ENCODE assay signal across 30 cellular contexts in genomic region chr20:39890697-39891096, GRCh38.
"Had no signal": no experiment of that assay in that cellular context is flagged by ENCODE, and none has a peak within 500 bp of the region (broad histone marks: within the 10 kb centered on the region; RNA-seq: fewer than 3 reads in every experiment).

No MANE protein-coding gene starts in this region.

- H3K27ac Mint-ChIP-seq: naive thymus-derived CD8-positive, alpha-beta T cell; natural killer cell treated with Interleukin-12 subunit alpha and Interleukin-12 subunit beta and Interleukin-15 and Interleukin-18, amount 100 ng/mL, for 72 hours; nephron progenitor cell; stimulated activated memory B cell treated with anti-CD40 and anti-IgM and Interleukin-4, amounts not matched to agents 10 μg/mL and 1 μg/mL and 100 μg/mL, for 72 hours; stimulated activated naive CD8-positive, alpha-beta T cell treated with anti-CD3 and anti-CD28 coated beads, Interleukin-15, amount 100 ng/mL, for 72 hours; type B pancreatic cell had no signal

- H3K27me3 Mint-ChIP-seq: type B pancreatic cell had no signal

- H3K4me1 ChIP-seq: pancreas, psoas muscle, tibial artery, transverse colon, uterus had no signal

- DNase-seq: naive thymus-derived CD8-positive, alpha-beta T cell; nephron progenitor cell; nucleus accumbens; pancreas; psoas muscle; right cardiac atrium; spleen; stimulated activated CD4-positive, alpha-beta T cell treated with anti-CD3 and anti-CD28 coated beads, Interleukin-12 subunit alpha, Interleukin-12 subunit beta, amount 100 ng/mL, for 4 hours; stimulated activated CD4-positive, alpha-beta T cell treated with anti-CD3 and anti-CD28 coated beads, Interleukin-1b, Interleukin-23, amount 100 ng/mL, for 48 hours; stimulated activated CD4-positive, alpha-beta T cell treated with anti-CD3 and anti-CD28 coated beads, Interleukin-4, amount 100 ng/mL, for 1 hour; stimulated activated CD4-positive, alpha-beta T cell treated with anti-CD3 and anti-CD28 coated beads, Interleukin-4, amount 100 ng/mL, for 4 hours; stimulated activated CD8-positive, alpha-beta memory T cell treated with anti-CD3 and anti-CD28 coated beads, Interleukin-4, amount 100 ng/mL, for 48 hours; stimulated activated naive CD4-positive, alpha-beta T cell; stimulated activated naive CD8-positive, alpha-beta T cell treated with anti-CD3 and anti-CD28 coated beads, Interleukin-15, amount 100 ng/mL, for 72 hours; stimulated activated naive CD8-positive, alpha-beta T cell treated with anti-CD3 and anti-CD28 coated beads, Interleukin-15, Interleukin-2, amounts not matched to agents 100 U/mL and 50 U/mL, for 24 hours; substantia nigra; testis; tibial artery; transverse colon; upper lobe of right lung; uterus had no signal

- ATAC-seq: naive thymus-derived CD8-positive, alpha-beta T cell; natural killer cell treated with Interleukin-12 subunit alpha and Interleukin-12 subunit beta and Interleukin-15 and Interleukin-18, amount 100 ng/mL, for 72 hours; pancreas; psoas muscle; right cardiac atrium; sciatic nerve; stimulated activated memory B cell treated with anti-CD40 and anti-IgM and Interleukin-4, amounts not matched to agents 10 μg/mL and 1 μg/mL and 100 μg/mL, for 72 hours; stimulated activated naive CD8-positive, alpha-beta T cell treated with anti-CD3 and anti-CD28 coated beads, Interleukin-15, amount 100 ng/mL, for 72 hours; stimulated activated naive CD8-positive, alpha-beta T cell treated with anti-CD3 and anti-CD28 coated beads, Interleukin-15, Interleukin-2, amounts not matched to agents 100 U/mL and 50 U/mL, for 24 hours; upper lobe of right lung had no signal

- H3K4me3 Mint-ChIP-seq: naive thymus-derived CD8-positive, alpha-beta T cell; natural killer cell treated with Interleukin-12 subunit alpha and Interleukin-12 subunit beta and Interleukin-15 and Interleukin-18, amount 100 ng/mL, for 72 hours; nephron progenitor cell; neural crest cell; stimulated activated memory B cell treated with anti-CD40 and anti-IgM and Interleukin-4, amounts not matched to agents 10 μg/mL and 1 μg/mL and 100 μg/mL, for 72 hours; stimulated activated naive CD8-positive, alpha-beta T cell treated with anti-CD3 and anti-CD28 coated beads, Interleukin-15, amount 100 ng/mL, for 72 hours; type B pancreatic cell had no signal

- H3K9me3 ChIP-seq: neutrophil, pancreas, psoas muscle, spleen, suprapubic skin, testis, tibial artery, transverse colon, upper lobe of right lung, uterus had no signal

- H3K4me2 ChIP-seq: smooth muscle cell had no signal

- H3K27me3 ChIP-seq: pancreas, suprapubic skin, testis, tibial artery, transverse colon, upper lobe of right lung, uterus had no signal

- H3K36me3 ChIP-seq: neutrophil, pancreas, spleen, suprapubic skin, tibial artery, transverse colon, upper lobe of right lung, uterus had no signal

- H3K36me3 Mint-ChIP-seq: naive thymus-derived CD8-positive, alpha-beta T cell; natural killer cell treated with Interleukin-12 subunit alpha and Interleukin-12 subunit beta and Interleukin-15 and Interleukin-18, amount 100 ng/mL, for 72 hours; stimulated activated memory B cell treated with anti-CD40 and anti-IgM and Interleukin-4, amounts not matched to agents 10 μg/mL and 1 μg/mL and 100 μg/mL, for 72 hours; type B pancreatic cell had no signal

- H3K4me1 Mint-ChIP-seq: naive thymus-derived CD8-positive, alpha-beta T cell; stimulated activated naive CD8-positive, alpha-beta T cell treated with anti-CD3 and anti-CD28 coated beads, Interleukin-15, amount 100 ng/mL, for 72 hours had no signal

- H3K4me3 ChIP-seq: pancreas, psoas muscle, skin epidermis, smooth muscle cell, spleen, suprapubic skin, testis, tibial artery, transverse colon, upper lobe of right lung, uterus had no signal

- H3K27ac ChIP-seq: neutrophil, pancreas, psoas muscle, skin epidermis, spleen, suprapubic skin, testis, tibial artery, transverse colon, upper lobe of right lung, uterus had no signal

- FAIRE-seq: pancreas had no signal

- H3K9me3 Mint-ChIP-seq: natural killer cell treated with Interleukin-12 subunit alpha and Interleukin-12 subunit beta and Interleukin-15 and Interleukin-18, amount 100 ng/mL, for 72 hours; nephron progenitor cell; stimulated activated memory B cell treated with anti-CD40 and anti-IgM and Interleukin-4, amounts not matched to agents 10 μg/mL and 1 μg/mL and 100 μg/mL, for 72 hours; stimulated activated naive CD8-positive, alpha-beta T cell treated with anti-CD3 and anti-CD28 coated beads, Interleukin-15, amount 100 ng/mL, for 72 hours had no signal
